In genomic region chr1:233489436-233489835, GRCh38 we compare ENCODE assay signal across 21 cellular contexts.
"Had no signal": no experiment of that assay in that cellular context is flagged by ENCODE, and none has a peak within 500 bp of the region (broad histone marks: within the 10 kb centered on the region; RNA-seq: fewer than 3 reads in every experiment).

No MANE protein-coding gene starts in this region.

- ATAC-seq: effector memory CD8-positive, alpha-beta T cell; gastrocnemius medialis; heart right ventricle; left cardiac atrium; left lung; left ventricle myocardium superior; lower lobe of right lung; mucosa of descending colon had no signal

- DNase-seq: colonic mucosa; cortex of kidney; effector CD8-positive, alpha-beta T cell; effector memory CD8-positive, alpha-beta T cell; esophagus squamous epithelium; foreskin fibroblast; foreskin melanocyte; gastrocnemius medialis; glutamatergic neuron; head of caudate nucleus; heart right ventricle; hippocampal formation; left cardiac atrium; left lung; left ventricle myocardium superior; lower lobe of right lung; mesenchymal stem cell; mucosa of descending colon; naive B cell had no signal

- H3K4me1 ChIP-seq: colonic mucosa, esophagus squamous epithelium, gastrocnemius medialis, heart right ventricle, left lung, lower lobe of right lung had no signal

- H3K27me3 ChIP-seq: colonic mucosa, esophagus squamous epithelium, gastrocnemius medialis, left lung had no signal

- H3K36me3 Mint-ChIP-seq: mesothelial cell of epicardium, naive B cell had no signal

- H3K36me3 ChIP-seq: colonic mucosa, esophagus squamous epithelium, gastrocnemius medialis, heart right ventricle, left lung, lower lobe of right lung had no signal

- H3K4me3 Mint-ChIP-seq: dendritic cell treated with granulocyte-macrophage colony-stimulating factor and Interleukin-4, amounts not matched to agents 40 ng/mL and 50 ng/mL, for 4 days; effector memory CD8-positive, alpha-beta T cell; mesothelial cell of epicardium; naive B cell had no signal

- H3K4me3 ChIP-seq: colonic mucosa, esophagus squamous epithelium, gastrocnemius medialis, heart right ventricle, left lung, lower lobe of right lung, mucosa of descending colon had no signal

- H3K9me3 ChIP-seq: colonic mucosa, esophagus squamous epithelium, gastrocnemius medialis, left lung, lower lobe of right lung, mucosa of descending colon had no signal

- H3K9me3 Mint-ChIP-seq: effector memory CD8-positive, alpha-beta T cell had no signal

- H3K4me1 Mint-ChIP-seq: mesothelial cell of epicardium, naive B cell had no signal

- H3K27ac ChIP-seq: colonic mucosa, esophagus squamous epithelium, gastrocnemius medialis, heart right ventricle, left lung, lower lobe of right lung had no signal

- H3K27ac Mint-ChIP-seq: effector memory CD8-positive, alpha-beta T cell; mesothelial cell of epicardium; naive B cell had no signal
